Comparison of ENCODE assay signal across 19 cellular contexts in genomic region chr7:38709123-38709522, GRCh38.
DNase-seq lines count a peak whose midpoint lies in the region; ATAC-seq, FAIRE-seq and TF ChIP-seq lines count a peak whose summit lies in the region.
"Had no signal": no experiment of that assay in that cellular context is flagged by ENCODE, and none has a peak within 500 bp of the region (broad histone marks: within the 10 kb centered on the region; RNA-seq: fewer than 3 reads in every experiment).

No MANE protein-coding gene starts in this region.

- peaks cover 7% of the 10 kb centered on the region for H3K4me1 Mint-ChIP-seq in activated T-cell treated with anti-CD3 and anti-CD28 coated beads, Interleukin-2, amount 50 U/mL, for 72 hours (ENCODE audit: low read depth)
- peaks cover 5% of the 10 kb centered on the region for H3K4me1 Mint-ChIP-seq in activated T-cell treated with anti-CD3 and anti-CD28 coated beads, Interleukin-2, amount 50 U/mL, for 24 hours (ENCODE audit: low read depth)
- no peaks in the 10 kb centered on the region for H3K4me1 Mint-ChIP-seq in activated T-helper 17 cell treated with anti-CD3 and anti-CD28 coated beads, Interleukin-2, amount 50 U/mL, for 72 hours
- no peaks in the 10 kb centered on the region for H3K4me1 Mint-ChIP-seq in stimulated activated effector memory CD8-positive, alpha-beta T cell treated with anti-CD3 and anti-CD28 coated beads, Interleukin-12 subunit alpha, Interleukin-12 subunit beta, amount 100 ng/mL, for 72 hours
- H3K4me1 Mint-ChIP-seq: B cell; CD4-positive, CD25-positive, alpha-beta regulatory T cell had no signal

- intact Hi-C loops in psoas muscle (cut with DNase I) = no loop called here

- H3K27ac Mint-ChIP-seq in activated T-cell treated with anti-CD3 and anti-CD28 coated beads, Interleukin-2, amount 50 U/mL, for 72 hours = peak overlapping the region; percentile 22
- H3K27ac Mint-ChIP-seq in activated T-cell treated with anti-CD3 and anti-CD28 coated beads, Interleukin-2, amount 50 U/mL, for 24 hours = no peak overlapping the region
- H3K27ac Mint-ChIP-seq in activated T-helper 17 cell treated with anti-CD3 and anti-CD28 coated beads, Interleukin-2, amount 50 U/mL, for 72 hours = no peak overlapping the region
- no peak overlapping the region for H3K27ac Mint-ChIP-seq in stimulated activated effector memory CD8-positive, alpha-beta T cell treated with anti-CD3 and anti-CD28 coated beads, Interleukin-12 subunit alpha, Interleukin-12 subunit beta, amount 100 ng/mL, for 72 hours
- H3K27ac Mint-ChIP-seq: B cell; CD4-positive, CD25-positive, alpha-beta regulatory T cell; CD8-positive, alpha-beta T cell; HFFc6 had no signal

- no peak overlapping the region for H3K27ac ChIP-seq in psoas muscle
- H3K27ac ChIP-seq: BLaER1, C4-2B had no signal

- no peak for TF ChIP-seq CTCF in psoas muscle (IDR thresholded peaks at IDR 0.05)

- no peaks in the 10 kb centered on the region for H3K9me3 ChIP-seq in psoas muscle
- H3K9me3 ChIP-seq: BLaER1, Caco-2, HAP-1 had no signal

- ATAC-seq in activated T-cell treated with anti-CD3 and anti-CD28 coated beads, Interleukin-2, amount 50 U/mL, for 72 hours (replicated peaks in 1 of 2) = peak; percentile 58 to 89
- ATAC-seq in activated T-helper 17 cell treated with anti-CD3 and anti-CD28 coated beads, Interleukin-2, amount 50 U/mL, for 72 hours (replicated peaks) = peak; percentile 63
- peak; percentile 76 for ATAC-seq in stimulated activated effector memory CD8-positive, alpha-beta T cell treated with anti-CD3 and anti-CD28 coated beads, Interleukin-12 subunit alpha, Interleukin-12 subunit beta, amount 100 ng/mL, for 72 hours
- ATAC-seq in psoas muscle = no peak
- ATAC-seq: CD8-positive, alpha-beta T cell had no signal

- no peaks in the 10 kb centered on the region for H3K27me3 ChIP-seq in psoas muscle (ENCODE audit: insufficient read depth in 3 of 3, low read length in 2 of 3)
- H3K27me3 ChIP-seq: BLaER1 had no signal

- no peak overlapping the region for H3K4me3 ChIP-seq in psoas muscle
- H3K4me3 ChIP-seq: BLaER1, HAP-1 had no signal

- WGBS in psoas muscle, 3 donors = 70 to 74% (median 73%) methylated on average over 4 of the region's 4 CpGs

- peak overlapping the region in 1 of 2 donors; percentile 20 for H3K4me3 Mint-ChIP-seq in activated T-cell treated with anti-CD3 and anti-CD28 coated beads, Interleukin-2, amount 50 U/mL, for 72 hours
- H3K4me3 Mint-ChIP-seq in activated T-cell treated with anti-CD3 and anti-CD28 coated beads, Interleukin-2, amount 50 U/mL, for 24 hours = no peak overlapping the region
- H3K4me3 Mint-ChIP-seq in activated T-helper 17 cell treated with anti-CD3 and anti-CD28 coated beads, Interleukin-2, amount 50 U/mL, for 72 hours = no peak overlapping the region
- no peak overlapping the region for H3K4me3 Mint-ChIP-seq in stimulated activated effector memory CD8-positive, alpha-beta T cell treated with anti-CD3 and anti-CD28 coated beads, Interleukin-12 subunit alpha, Interleukin-12 subunit beta, amount 100 ng/mL, for 72 hours
- H3K4me3 Mint-ChIP-seq: B cell; CD4-positive, CD25-positive, alpha-beta regulatory T cell; CD8-positive, alpha-beta T cell; HFFc6 had no signal

- H3K27me3 Mint-ChIP-seq in activated T-cell treated with anti-CD3 and anti-CD28 coated beads, Interleukin-2, amount 50 U/mL, for 72 hours (ENCODE audit: low read depth) = peaks cover 33% of the 10 kb centered on the region
- peaks cover 30% of the 10 kb centered on the region for H3K27me3 Mint-ChIP-seq in activated T-cell treated with anti-CD3 and anti-CD28 coated beads, Interleukin-2, amount 50 U/mL, for 24 hours
- H3K27me3 Mint-ChIP-seq in activated T-helper 17 cell treated with anti-CD3 and anti-CD28 coated beads, Interleukin-2, amount 50 U/mL, for 72 hours = peaks cover 8% of the 10 kb centered on the region
- H3K27me3 Mint-ChIP-seq: B cell had no signal

- H3K36me3 ChIP-seq in psoas muscle (ENCODE audit: insufficient read depth in 1 of 2, low read depth in 1 of 2) = no peaks in the 10 kb centered on the region
- H3K36me3 ChIP-seq: BLaER1, HAP-1 had no signal

- no peak for FAIRE-seq in HTR-8/SVneo (lab: Jason Lieb, UNC)
- FAIRE-seq: G401.6, GM12892, H54 had no signal

- H3K36me3 Mint-ChIP-seq in activated T-cell treated with anti-CD3 and anti-CD28 coated beads, Interleukin-2, amount 50 U/mL, for 72 hours (ENCODE audit: insufficient read depth in 2 of 2) = no peaks in the 10 kb centered on the region
- no peaks in the 10 kb centered on the region for H3K36me3 Mint-ChIP-seq in activated T-cell treated with anti-CD3 and anti-CD28 coated beads, Interleukin-2, amount 50 U/mL, for 24 hours (ENCODE audit: low read depth)
- H3K36me3 Mint-ChIP-seq in activated T-helper 17 cell treated with anti-CD3 and anti-CD28 coated beads, Interleukin-2, amount 50 U/mL, for 72 hours (ENCODE audit: low read depth) = no peaks in the 10 kb centered on the region
- peaks cover 4% of the 10 kb centered on the region for H3K36me3 Mint-ChIP-seq in stimulated activated effector memory CD8-positive, alpha-beta T cell treated with anti-CD3 and anti-CD28 coated beads, Interleukin-12 subunit alpha, Interleukin-12 subunit beta, amount 100 ng/mL, for 72 hours
- H3K36me3 Mint-ChIP-seq: CD4-positive, CD25-positive, alpha-beta regulatory T cell; CD8-positive, alpha-beta T cell had no signal

- no peak for DNase-seq in activated T-cell treated with anti-CD3 and anti-CD28 coated beads, Interleukin-2, amount 50 U/mL, for 72 hours
- DNase-seq in activated T-cell treated with anti-CD3 and anti-CD28 coated beads, Interleukin-2, amount 50 U/mL, for 24 hours = no peak
- DNase-seq in stimulated activated effector memory CD8-positive, alpha-beta T cell treated with anti-CD3 and anti-CD28 coated beads, Interleukin-12 subunit alpha, Interleukin-12 subunit beta, amount 100 ng/mL, for 72 hours (ENCODE audit: low spot score in 2 of 2) = no peak
- DNase-seq in psoas muscle = no peak
- DNase-seq in HTR-8/SVneo (ENCODE audit: insufficient read length, low spot score) = no peak
- DNase-seq: Caco-2; CD8-positive, alpha-beta T cell; DND-41; GOT3; HFFc6 had no signal

- H3K4me1 ChIP-seq in psoas muscle = no peaks in the 10 kb centered on the region
- H3K4me1 ChIP-seq: BLaER1, Caco-2, HAP-1 had no signal

- H3K9me3 Mint-ChIP-seq in activated T-cell treated with anti-CD3 and anti-CD28 coated beads, Interleukin-2, amount 50 U/mL, for 72 hours = peaks cover 0 to under 1% of the 10 kb centered on the region in 2 donors
- peaks cover under 1% of the 10 kb centered on the region for H3K9me3 Mint-ChIP-seq in activated T-cell treated with anti-CD3 and anti-CD28 coated beads, Interleukin-2, amount 50 U/mL, for 24 hours
- H3K9me3 Mint-ChIP-seq in activated T-helper 17 cell treated with anti-CD3 and anti-CD28 coated beads, Interleukin-2, amount 50 U/mL, for 72 hours = peaks cover 3% of the 10 kb centered on the region
- no peaks in the 10 kb centered on the region for H3K9me3 Mint-ChIP-seq in stimulated activated effector memory CD8-positive, alpha-beta T cell treated with anti-CD3 and anti-CD28 coated beads, Interleukin-12 subunit alpha, Interleukin-12 subunit beta, amount 100 ng/mL, for 72 hours
- H3K9me3 Mint-ChIP-seq: HFFc6 had no signal

Comparison
In these comparisons a context has a peak if more than half of its experiments do, and no peak if none do; other contexts are left out.
1. ATAC-seq: peak in activated T-cell treated with anti-CD3 and anti-CD28 coated beads, Interleukin-2, amount 50 U/mL, for 72 hours (2 of 2), activated T-helper 17 cell treated with anti-CD3 and anti-CD28 coated beads, Interleukin-2, amount 50 U/mL, for 72 hours (single experiment) and stimulated activated effector memory CD8-positive, alpha-beta T cell treated with anti-CD3 and anti-CD28 coated beads, Interleukin-12 subunit alpha, Interleukin-12 subunit beta, amount 100 ng/mL, for 72 hours (single experiment); none in psoas muscle (0 of 4).